1 cellular context compared by ENCODE assay signal in genomic region chr19:40147338-40147692, GRCh38.
TF ChIP-seq lines count a peak whose summit lies in the region.

No MANE protein-coding gene starts in this region.

TF ChIP-seq in A549, 52 proteins besides CTCF, POLR2A, EP300 and RAD21 (continued from another document):
- no peak for TF ChIP-seq REST (IDR thresholded peaks at IDR 0.05)
